1 cellular context compared by ENCODE assay signal in the genomic region with DNA sequence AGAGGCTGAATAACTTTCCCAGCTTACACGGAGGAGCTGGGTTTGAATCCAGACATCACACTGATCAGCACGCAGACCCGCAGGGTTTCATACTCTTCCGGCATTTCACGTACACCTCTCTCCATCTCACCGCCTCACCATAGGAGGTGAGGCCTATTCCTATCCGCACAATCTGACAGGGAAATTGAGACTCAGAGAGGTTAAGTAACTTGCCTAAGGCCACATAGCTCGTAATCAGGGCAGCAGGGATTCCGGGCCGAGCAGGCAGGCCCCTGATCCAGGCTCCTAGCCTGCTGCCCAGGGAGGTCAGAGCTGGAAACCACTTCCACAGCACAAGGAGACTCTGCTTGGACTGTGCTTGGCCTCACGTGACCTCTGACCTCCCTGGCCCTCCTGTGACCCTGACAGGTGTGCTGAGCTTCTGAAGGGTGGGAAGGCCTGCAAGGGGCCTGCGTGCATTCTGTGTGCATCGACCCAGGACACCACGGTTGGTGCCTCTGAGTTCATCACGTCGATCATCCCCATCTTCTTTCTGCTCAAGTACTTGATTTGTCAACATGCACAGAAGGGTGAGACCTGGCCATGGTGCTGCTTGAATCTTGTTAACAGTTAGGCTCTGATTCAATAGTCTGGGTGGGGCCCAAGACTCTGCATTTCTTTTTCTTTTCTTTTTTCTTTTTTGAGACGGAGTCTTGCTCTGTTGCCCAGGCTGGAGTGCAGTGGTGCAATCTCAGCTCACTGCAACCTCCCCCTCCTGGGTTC.
TF ChIP-seq lines count a peak whose summit lies in the region.

No MANE protein-coding gene starts in this region.

TF ChIP-seq in H1, 55 proteins besides CTCF, POLR2A, EP300 and RAD21:
- no peak for TF ChIP-seq EZH2 (IDR thresholded peaks at IDR 0.05; ENCODE audit: low read depth, low read length, severe bottlenecking)
- no peak for TF ChIP-seq SAP30 (IDR thresholded peaks at IDR 0.05; ENCODE audit: insufficient read depth, insufficient replicate concordance, low read length)
- TF ChIP-seq KDM5A (IDR thresholded peaks at IDR 0.05; ENCODE audit: low read length) = no peak
- no peak for TF ChIP-seq SIX5 (IDR thresholded peaks at IDR 0.05; ENCODE audit: low read depth, low read length)
- TF ChIP-seq, protein P1, sequence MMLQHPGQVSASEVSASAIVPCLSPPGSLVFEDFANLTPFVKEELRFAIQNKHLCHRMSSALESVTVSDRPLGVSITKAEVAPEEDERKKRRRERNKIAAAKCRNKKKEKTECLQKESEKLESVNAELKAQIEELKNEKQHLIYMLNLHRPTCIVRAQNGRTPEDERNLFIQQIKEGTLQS (IDR thresholded peaks at IDR 0.05; ENCODE audit: insufficient read depth, low read depth, low read length) = no peak
- no peak for TF ChIP-seq MAFK (IDR thresholded peaks at IDR 0.05; ENCODE audit: low read depth, low read length)
- TF ChIP-seq SRF (IDR thresholded peaks at IDR 0.05; ENCODE audit: low read depth, low read length) = no peak
- TF ChIP-seq CREB1 (IDR thresholded peaks at IDR 0.05) = no peak
- TF ChIP-seq, protein P2, sequence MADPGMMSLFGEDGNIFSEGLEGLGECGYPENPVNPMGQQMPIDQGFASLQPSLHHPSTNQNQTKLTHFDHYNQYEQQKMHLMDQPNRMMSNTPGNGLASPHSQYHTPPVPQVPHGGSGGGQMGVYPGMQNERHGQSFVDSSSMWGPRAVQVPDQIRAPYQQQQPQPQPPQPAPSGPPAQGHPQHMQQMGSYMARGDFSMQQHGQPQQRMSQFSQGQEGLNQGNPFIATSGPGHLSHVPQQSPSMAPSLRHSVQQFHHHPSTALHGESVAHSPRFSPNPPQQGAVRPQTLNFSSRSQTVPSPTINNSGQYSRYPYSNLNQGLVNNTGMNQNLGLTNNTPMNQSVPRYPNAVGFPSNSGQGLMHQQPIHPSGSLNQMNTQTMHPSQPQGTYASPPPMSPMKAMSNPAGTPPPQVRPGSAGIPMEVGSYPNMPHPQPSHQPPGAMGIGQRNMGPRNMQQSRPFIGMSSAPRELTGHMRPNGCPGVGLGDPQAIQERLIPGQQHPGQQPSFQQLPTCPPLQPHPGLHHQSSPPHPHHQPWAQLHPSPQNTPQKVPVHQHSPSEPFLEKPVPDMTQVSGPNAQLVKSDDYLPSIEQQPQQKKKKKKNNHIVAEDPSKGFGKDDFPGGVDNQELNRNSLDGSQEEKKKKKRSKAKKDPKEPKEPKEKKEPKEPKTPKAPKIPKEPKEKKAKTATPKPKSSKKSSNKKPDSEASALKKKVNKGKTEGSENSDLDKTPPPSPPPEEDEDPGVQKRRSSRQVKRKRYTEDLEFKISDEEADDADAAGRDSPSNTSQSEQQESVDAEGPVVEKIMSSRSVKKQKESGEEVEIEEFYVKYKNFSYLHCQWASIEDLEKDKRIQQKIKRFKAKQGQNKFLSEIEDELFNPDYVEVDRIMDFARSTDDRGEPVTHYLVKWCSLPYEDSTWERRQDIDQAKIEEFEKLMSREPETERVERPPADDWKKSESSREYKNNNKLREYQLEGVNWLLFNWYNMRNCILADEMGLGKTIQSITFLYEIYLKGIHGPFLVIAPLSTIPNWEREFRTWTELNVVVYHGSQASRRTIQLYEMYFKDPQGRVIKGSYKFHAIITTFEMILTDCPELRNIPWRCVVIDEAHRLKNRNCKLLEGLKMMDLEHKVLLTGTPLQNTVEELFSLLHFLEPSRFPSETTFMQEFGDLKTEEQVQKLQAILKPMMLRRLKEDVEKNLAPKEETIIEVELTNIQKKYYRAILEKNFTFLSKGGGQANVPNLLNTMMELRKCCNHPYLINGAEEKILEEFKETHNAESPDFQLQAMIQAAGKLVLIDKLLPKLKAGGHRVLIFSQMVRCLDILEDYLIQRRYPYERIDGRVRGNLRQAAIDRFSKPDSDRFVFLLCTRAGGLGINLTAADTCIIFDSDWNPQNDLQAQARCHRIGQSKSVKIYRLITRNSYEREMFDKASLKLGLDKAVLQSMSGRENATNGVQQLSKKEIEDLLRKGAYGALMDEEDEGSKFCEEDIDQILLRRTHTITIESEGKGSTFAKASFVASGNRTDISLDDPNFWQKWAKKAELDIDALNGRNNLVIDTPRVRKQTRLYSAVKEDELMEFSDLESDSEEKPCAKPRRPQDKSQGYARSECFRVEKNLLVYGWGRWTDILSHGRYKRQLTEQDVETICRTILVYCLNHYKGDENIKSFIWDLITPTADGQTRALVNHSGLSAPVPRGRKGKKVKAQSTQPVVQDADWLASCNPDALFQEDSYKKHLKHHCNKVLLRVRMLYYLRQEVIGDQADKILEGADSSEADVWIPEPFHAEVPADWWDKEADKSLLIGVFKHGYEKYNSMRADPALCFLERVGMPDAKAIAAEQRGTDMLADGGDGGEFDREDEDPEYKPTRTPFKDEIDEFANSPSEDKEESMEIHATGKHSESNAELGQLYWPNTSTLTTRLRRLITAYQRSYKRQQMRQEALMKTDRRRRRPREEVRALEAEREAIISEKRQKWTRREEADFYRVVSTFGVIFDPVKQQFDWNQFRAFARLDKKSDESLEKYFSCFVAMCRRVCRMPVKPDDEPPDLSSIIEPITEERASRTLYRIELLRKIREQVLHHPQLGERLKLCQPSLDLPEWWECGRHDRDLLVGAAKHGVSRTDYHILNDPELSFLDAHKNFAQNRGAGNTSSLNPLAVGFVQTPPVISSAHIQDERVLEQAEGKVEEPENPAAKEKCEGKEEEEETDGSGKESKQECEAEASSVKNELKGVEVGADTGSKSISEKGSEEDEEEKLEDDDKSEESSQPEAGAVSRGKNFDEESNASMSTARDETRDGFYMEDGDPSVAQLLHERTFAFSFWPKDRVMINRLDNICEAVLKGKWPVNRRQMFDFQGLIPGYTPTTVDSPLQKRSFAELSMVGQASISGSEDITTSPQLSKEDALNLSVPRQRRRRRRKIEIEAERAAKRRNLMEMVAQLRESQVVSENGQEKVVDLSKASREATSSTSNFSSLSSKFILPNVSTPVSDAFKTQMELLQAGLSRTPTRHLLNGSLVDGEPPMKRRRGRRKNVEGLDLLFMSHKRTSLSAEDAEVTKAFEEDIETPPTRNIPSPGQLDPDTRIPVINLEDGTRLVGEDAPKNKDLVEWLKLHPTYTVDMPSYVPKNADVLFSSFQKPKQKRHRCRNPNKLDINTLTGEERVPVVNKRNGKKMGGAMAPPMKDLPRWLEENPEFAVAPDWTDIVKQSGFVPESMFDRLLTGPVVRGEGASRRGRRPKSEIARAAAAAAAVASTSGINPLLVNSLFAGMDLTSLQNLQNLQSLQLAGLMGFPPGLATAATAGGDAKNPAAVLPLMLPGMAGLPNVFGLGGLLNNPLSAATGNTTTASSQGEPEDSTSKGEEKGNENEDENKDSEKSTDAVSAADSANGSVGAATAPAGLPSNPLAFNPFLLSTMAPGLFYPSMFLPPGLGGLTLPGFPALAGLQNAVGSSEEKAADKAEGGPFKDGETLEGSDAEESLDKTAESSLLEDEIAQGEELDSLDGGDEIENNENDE (IDR thresholded peaks at IDR 0.05; ENCODE audit: insufficient replicate concordance, low read length) = no peak
- no peak for TF ChIP-seq BACH1 (IDR thresholded peaks at IDR 0.05; ENCODE audit: low read length)
